In genomic region chr16:4788910-4789309, GRCh38 we compare ENCODE assay signal across 1 cellular context.
TF ChIP-seq lines count a peak whose summit lies in the region.

No MANE protein-coding gene starts in this region.

TF ChIP-seq in H1, 55 proteins besides CTCF, POLR2A, EP300 and RAD21:
- TF ChIP-seq JUND (IDR thresholded peaks at IDR 0.05; ENCODE audit: low read length) = no peak
- TF ChIP-seq, protein P1, sequence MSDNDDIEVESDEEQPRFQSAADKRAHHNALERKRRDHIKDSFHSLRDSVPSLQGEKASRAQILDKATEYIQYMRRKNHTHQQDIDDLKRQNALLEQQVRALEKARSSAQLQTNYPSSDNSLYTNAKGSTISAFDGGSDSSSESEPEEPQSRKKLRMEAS (IDR thresholded peaks at IDR 0.05) = no peak
TF ChIP-seq in H1: peak in this region for 0.
